ENCODE assay signal across 25 cellular contexts in the genomic region with DNA sequence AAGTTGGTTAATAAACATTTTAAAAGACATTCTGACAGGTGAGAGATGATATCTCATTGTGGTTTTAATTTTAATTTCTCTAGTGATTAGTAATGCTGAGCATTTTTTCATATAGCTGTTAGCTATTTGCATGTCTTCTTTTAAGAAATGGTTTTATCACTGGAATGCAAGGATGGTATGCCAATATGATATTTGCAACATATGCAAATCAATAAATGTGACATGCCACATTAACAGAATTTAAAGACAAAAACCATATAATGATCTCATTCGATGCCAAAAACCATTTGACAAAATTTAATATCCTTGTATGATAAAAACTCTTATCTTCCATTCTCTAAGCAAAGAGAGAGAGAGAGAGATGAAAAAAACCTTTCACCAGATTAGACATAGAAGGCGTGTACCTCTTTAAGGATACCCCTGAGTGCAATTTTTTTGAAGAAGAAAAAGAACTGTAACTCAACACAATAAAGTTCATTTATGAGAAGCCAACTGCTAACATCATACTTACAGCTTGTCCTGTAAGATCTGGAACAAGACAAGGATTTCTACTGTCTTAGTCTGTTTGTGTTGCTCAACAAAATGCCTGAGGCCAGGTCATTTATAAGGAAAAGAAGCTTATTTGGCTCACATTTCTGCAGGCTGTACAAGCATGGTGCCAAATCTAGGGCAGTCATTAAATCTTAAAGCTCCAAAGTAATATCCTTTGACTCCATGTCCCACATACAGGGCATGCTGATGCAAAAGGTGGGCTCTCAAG. TPM values are rescaled to one million over a fixed set of nuclear protein-coding genes. Genes with fewer than 3 reads are reported as not detected.
"Had no signal": no experiment of that assay in that cellular context is flagged by ENCODE, and none has a peak within 500 bp of the region (broad histone marks: within the 10 kb centered on the region; RNA-seq: fewer than 3 reads in every experiment).

No MANE protein-coding gene starts in this region.

- ATAC-seq: Panc1, Right ventricle myocardium inferior had no signal

- H3K27ac ChIP-seq: SJCRH30, SK-N-MC had no signal

- H3K36me3 ChIP-seq: SJCRH30 had no signal

- H3K4me1 ChIP-seq: SJCRH30 had no signal

- H3K4me3 ChIP-seq: SJCRH30, SK-N-MC had no signal

- H3K9me3 ChIP-seq: SJCRH30 had no signal

- DNase-seq: KBM-7, MV-4-11, NCI-H1048, NCI-H1105, NCI-H1417, NCI-H1436 treated with DMSO at 0.1 percent for 48 hours, NCI-H1694, NCI-H1930, NCI-H2081, NCI-H2171, NCI-H226, NCI-H446, NCI-H510A, NCI-H524 treated with DMSO at 0.1 percent for 48 hours, NCI-H69, NCI-H774, SHP77 treated with DMSO at 0.1 percent for 48 hours, SJCRH30 had no signal

- H3K27me3 ChIP-seq: SJCRH30 had no signal

RNA-seq across cellular contexts. Expression of a gene that starts 46.4 kb away (rescaled TPM):
- total RNA-seq: HT1080; LHCN-M2; MCF 10A; Right ventricle myocardium inferior; SJCRH30; T-helper 1 cell treated with Interleukin-12 subunit alpha and Interleukin-12 subunit beta and Interleukin-4 antibody, amounts not matched to agents 30 ng/mL and 1 ng/mL, for 36 hours had no signal
